In the genomic region with DNA sequence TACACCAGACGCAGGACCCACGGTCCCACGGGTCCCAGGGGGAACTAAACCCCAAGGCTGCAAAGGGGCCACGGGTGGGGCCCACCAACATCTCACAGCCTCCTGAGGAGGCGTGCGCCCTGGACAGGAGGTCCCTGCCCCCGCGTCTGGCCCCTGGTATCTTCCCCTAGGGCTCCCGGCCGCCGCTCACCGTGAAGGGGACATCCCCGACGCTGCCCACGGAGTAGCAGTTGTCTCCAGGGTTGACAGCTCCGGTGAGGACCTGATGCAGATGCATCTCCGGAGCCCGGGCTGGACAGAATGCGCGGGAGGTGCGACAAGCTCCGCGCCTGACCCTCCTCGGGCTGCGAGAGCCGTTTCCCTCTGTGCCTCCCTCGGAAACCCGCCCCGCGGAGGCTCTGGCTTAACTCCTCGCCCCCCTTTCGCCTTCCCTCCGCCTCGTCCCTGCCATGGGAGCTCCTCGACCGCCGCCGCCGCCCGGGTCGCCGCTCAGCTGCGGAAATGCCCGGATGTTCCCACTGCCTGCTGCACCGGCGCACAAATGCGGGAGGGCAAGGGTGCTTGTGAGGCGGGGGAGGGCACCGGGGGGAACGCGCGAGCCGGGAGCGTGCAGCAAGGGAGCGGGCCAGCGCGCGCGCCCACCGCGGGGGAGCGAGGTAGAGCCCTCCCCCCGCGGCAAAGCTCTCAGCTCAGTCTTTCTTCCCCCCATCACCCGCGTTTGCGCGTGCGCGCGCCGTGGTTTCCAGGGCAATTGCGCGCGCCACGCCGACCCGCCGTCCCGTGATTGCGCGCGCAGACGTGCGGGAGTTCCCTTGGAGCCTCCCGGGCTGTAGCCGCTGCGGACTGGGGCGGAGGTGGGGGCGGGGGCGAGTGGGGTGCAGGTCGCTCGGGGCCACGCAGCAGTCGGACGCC, we compare ENCODE assay signal across 8 cellular contexts. TPM values are rescaled to one million over a fixed set of nuclear protein-coding genes. Genes with fewer than 3 reads are reported as not detected.
DNase-seq lines count a peak whose midpoint lies in the region; ATAC-seq and TF ChIP-seq lines count a peak whose summit lies in the region.

A gene with protein sequence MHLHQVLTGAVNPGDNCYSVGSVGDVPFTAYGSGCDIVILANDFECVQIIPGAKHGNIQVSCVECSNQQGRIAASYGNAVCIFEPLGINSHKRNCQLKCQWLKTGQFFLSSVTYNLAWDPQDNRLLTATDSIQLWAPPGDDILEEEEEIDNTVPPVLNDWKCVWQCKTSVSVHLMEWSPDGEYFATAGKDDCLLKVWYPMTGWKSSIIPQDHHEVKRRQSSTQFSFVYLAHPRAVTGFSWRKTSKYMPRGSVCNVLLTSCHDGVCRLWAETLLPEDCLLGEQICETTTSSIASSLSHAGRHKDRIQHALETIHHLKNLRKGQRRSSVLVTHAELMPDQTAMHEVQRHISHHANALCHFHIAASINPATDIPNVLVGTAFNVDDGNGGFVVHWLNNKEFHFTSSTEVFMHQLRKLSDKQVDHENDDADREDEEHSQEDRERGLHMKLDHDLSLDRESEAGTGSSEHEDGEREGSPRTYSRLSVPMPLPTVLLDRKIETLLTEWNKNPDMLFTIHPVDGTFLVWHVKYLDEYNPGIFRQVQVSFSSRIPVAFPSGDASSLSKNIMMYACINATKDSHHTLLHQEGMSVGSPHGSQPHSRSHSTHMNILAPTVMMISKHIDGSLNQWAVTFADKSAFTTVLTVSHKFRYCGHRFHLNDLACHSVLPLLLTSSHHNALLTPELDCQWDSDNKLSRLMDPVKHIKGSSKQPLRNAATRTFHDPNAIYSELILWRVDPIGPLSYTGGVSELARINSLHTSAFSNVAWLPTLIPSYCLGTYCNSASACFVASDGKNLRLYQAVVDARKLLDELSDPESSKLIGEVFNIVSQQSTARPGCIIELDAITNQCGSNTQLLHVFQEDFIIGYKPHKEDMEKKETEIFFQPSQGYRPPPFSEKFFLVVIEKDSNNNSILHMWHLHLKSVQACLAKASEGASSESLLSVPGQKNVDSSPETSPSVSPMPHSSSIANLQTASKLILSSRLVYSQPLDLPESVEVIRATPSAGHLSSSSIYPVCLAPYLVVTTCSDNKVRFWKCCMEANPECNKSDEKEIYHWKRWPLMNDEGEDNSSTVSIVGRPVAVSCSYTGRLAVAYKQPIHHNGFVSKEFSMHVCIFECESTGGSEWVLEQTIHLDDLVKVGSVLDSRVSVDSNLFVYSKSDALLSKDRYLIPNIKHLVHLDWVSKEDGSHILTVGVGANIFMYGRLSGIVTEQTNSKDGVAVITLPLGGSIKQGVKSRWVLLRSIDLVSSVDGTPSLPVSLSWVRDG (N-terminal part only) (minus strand): TSS at position 503 of the 912 bp plus-strand sequence. CDS start 226 bp downstream, at position 277.

- ATAC-seq in GM19035 (IDR thresholded peaks at IDR 0.05; ENCODE audit: unreplicated experiment) (peak; percentile 47), HG03432 (IDR thresholded peaks at IDR 0.05; ENCODE audit: unreplicated experiment) (peak; percentile 53), lung (ENCODE audit: insufficient read depth, low FRiP score) (peak; percentile 80)

- H3K27ac ChIP-seq in lung (ENCODE audit: low read depth in 1 of 2, low read length in 1 of 2): peak within 1 kb of the TSS; percentile 53 to 98

- WGBS in lung, 2 donors: 0% methylated on average over 75 to 96 of the region's 96 CpGs

- peak within 1 kb of the TSS; percentile 84 for H3K4me3 ChIP-seq in lung

- no peaks in the 10 kb centered on the region for H3K27me3 ChIP-seq in lung (ENCODE audit: control insufficient read depth, insufficient read depth)

- H3K36me3 ChIP-seq in lung (ENCODE audit: control insufficient read depth in 2 of 2, insufficient read depth in 2 of 2, low read length in 2 of 2): no peaks in the 10 kb centered on the region

- DNase-seq in AG09319 (ENCODE audit: extremely low read depth, low read depth) (peak; percentile 54), NCI-H69 (lab: John Stamatoyannopoulos, UW) (peak; percentile 99), lung (ENCODE audit: low spot score) (peak; percentile 89)
- DNase-seq in activated CD8-positive, alpha-beta memory T cell treated with anti-CD3 and anti-CD28 coated beads for 4 hours (ENCODE audit: low read depth in 2 of 2): peak; percentile 32 to 33
- DNase-seq in effector CD8-positive, alpha-beta T cell (lab: John Stamatoyannopoulos, UW): peak; percentile 69
- peak; percentile 26 to 54 (median 40) for DNase-seq in stimulated activated CD4-positive, alpha-beta T cell treated with anti-CD3 and anti-CD28 coated beads, TNF-alpha, amount 100 ng/mL, for 4 hours (ENCODE audit: low read depth in 3 of 3)

- peaks cover 0 to 8% of the 10 kb centered on the region in 2 donors for H3K4me1 ChIP-seq in lung (ENCODE audit: control insufficient read depth in 2 of 2, insufficient read depth in 2 of 2, low read length in 2 of 2)

- no peak for TF ChIP-seq CTCF in AG09319 (IDR thresholded peaks at IDR 0.05; ENCODE audit: low read depth, low read length)
- TF ChIP-seq CTCF in lung (IDR thresholded peaks at IDR 0.05; ENCODE audit: control extremely low read depth, extremely low read depth): no peak

- no peaks in the 10 kb centered on the region for H3K9me3 ChIP-seq in lung (ENCODE audit: control insufficient read depth in 2 of 2, insufficient read depth in 1 of 2, low read length in 1 of 2)

RNA-seq across cellular contexts. Expression of the gene that starts here (rescaled TPM):
- total RNA-seq in lung: 100 to 1,000 TPM in 1 of 2 donors, 10 to 100 TPM in 1; 49.4 to 105 TPM
- 100 to 1,000 TPM in 1 of 2 donors, 10 to 100 TPM in 1; 40.9 to 101 TPM for polyA plus RNA-seq in lung

Comparison
In these comparisons a context has a peak if more than half of its experiments do, and no peak if none do; other contexts are left out.
1. Peak in every context shown above with its lines: DNase-seq, ATAC-seq, H3K4me3 ChIP-seq and H3K27ac ChIP-seq.
2. DNase-seq: peak in every context shown above with its lines; median percentile 99 in NCI-H69; 89 in lung; 69 in effector CD8-positive, alpha-beta T cell; 54 in AG09319; 40 in stimulated activated CD4-positive, alpha-beta T cell treated with anti-CD3 and anti-CD28 coated beads, TNF-alpha, amount 100 ng/mL, for 4 hours; 32 in activated CD8-positive, alpha-beta memory T cell treated with anti-CD3 and anti-CD28 coated beads for 4 hours.